Comparison of ENCODE assay signal across 2 cellular contexts in the genomic region with DNA sequence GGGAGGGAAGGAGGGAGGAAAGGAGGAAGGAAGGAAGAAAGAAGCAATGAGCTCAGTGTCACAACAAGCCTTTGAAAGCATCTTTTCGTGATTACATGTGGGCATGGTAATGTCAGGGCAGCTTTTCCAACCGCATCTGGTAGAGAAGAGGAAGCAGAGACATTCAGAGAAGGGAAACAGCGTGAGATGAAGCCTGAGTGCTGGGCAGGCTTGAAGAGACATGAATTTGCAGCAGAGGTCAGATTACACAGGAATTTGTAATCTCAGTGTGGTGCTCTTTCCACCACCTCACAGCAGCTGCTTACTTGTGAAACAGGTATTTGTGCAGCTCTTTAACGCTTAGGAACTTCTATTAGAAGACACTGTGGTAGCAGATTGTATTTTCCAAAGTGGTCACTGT.
TF ChIP-seq lines count a peak whose summit lies in the region.

No MANE protein-coding gene starts in this region.

TF ChIP-seq in IMR-90, 13 proteins besides CTCF, POLR2A, EP300 and RAD21:
- TF ChIP-seq MAFK (IDR thresholded peaks at IDR 0.05; ENCODE audit: low read depth, low read length), result no peak
- no peak for TF ChIP-seq FOS (IDR thresholded peaks at IDR 0.05; ENCODE audit: low read depth, low read length)
- TF ChIP-seq BHLHE40 (IDR thresholded peaks at IDR 0.05; ENCODE audit: low read depth, low read length), result no peak
- no peak for TF ChIP-seq USF2 (IDR thresholded peaks at IDR 0.05; ENCODE audit: low read depth, low read length)
- no peak for TF ChIP-seq NFE2L2 (IDR thresholded peaks at IDR 0.05; ENCODE audit: low read depth, low read length)
- TF ChIP-seq ELK1 (IDR thresholded peaks at IDR 0.05; ENCODE audit: borderline replicate concordance, low read depth, low read length), result no peak
- no peak for TF ChIP-seq CHD1 (IDR thresholded peaks at IDR 0.05; ENCODE audit: low read depth, low read length)
- no peak for TF ChIP-seq MAZ (IDR thresholded peaks at IDR 0.05; ENCODE audit: borderline replicate concordance, low read depth, low read length)
- no peak for TF ChIP-seq RFX5 (IDR thresholded peaks at IDR 0.05; ENCODE audit: low read depth, low read length)
- no peak for TF ChIP-seq RCOR1 (IDR thresholded peaks at IDR 0.05; ENCODE audit: insufficient replicate concordance, low read length)
TF ChIP-seq in IMR-90: peak in this region for 0.

TF ChIP-seq in WTC11, 78 proteins besides CTCF, POLR2A, EP300 and RAD21:
- TF ChIP-seq ESRRA (CRISPR knock-in tag; IDR thresholded peaks at IDR 0.05; ENCODE audit: borderline replicate concordance), result no peak
- TF ChIP-seq NFATC4 (CRISPR knock-in tag; IDR thresholded peaks at IDR 0.05), result no peak
- TF ChIP-seq, protein P1, sequence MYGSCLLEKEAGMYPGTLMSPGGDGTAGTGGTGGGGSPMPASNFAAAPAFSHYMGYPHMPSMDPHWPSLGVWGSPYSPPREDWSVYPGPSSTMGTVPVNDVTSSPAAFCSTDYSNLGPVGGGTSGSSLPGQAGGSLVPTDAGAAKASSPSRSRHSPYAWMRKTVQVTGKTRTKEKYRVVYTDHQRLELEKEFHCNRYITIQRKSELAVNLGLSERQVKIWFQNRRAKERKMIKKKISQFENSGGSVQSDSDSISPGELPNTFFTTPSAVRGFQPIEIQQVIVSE (CRISPR knock-in tag; IDR thresholded peaks at IDR 0.05; ENCODE audit: borderline replicate concordance), result no peak
- no peak for TF ChIP-seq JUN (CRISPR knock-in tag; IDR thresholded peaks at IDR 0.05)
- TF ChIP-seq, protein P2, sequence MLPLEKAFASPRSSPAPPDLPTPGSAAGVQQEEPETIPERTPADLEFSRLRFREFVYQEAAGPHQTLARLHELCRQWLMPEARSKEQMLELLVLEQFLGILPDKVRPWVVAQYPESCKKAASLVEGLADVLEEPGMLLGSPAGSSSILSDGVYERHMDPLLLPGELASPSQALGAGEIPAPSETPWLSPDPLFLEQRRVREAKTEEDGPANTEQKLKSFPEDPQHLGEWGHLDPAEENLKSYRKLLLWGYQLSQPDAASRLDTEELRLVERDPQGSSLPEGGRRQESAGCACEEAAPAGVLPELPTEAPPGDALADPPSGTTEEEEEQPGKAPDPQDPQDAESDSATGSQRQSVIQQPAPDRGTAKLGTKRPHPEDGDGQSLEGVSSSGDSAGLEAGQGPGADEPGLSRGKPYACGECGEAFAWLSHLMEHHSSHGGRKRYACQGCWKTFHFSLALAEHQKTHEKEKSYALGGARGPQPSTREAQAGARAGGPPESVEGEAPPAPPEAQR (CRISPR knock-in tag; IDR thresholded peaks at IDR 0.05), result no peak
- TF ChIP-seq ZNF671 (CRISPR knock-in tag; IDR thresholded peaks at IDR 0.05), result no peak
- no peak for TF ChIP-seq PRDM15 (CRISPR knock-in tag; IDR thresholded peaks at IDR 0.05)
- TF ChIP-seq, protein P3, sequence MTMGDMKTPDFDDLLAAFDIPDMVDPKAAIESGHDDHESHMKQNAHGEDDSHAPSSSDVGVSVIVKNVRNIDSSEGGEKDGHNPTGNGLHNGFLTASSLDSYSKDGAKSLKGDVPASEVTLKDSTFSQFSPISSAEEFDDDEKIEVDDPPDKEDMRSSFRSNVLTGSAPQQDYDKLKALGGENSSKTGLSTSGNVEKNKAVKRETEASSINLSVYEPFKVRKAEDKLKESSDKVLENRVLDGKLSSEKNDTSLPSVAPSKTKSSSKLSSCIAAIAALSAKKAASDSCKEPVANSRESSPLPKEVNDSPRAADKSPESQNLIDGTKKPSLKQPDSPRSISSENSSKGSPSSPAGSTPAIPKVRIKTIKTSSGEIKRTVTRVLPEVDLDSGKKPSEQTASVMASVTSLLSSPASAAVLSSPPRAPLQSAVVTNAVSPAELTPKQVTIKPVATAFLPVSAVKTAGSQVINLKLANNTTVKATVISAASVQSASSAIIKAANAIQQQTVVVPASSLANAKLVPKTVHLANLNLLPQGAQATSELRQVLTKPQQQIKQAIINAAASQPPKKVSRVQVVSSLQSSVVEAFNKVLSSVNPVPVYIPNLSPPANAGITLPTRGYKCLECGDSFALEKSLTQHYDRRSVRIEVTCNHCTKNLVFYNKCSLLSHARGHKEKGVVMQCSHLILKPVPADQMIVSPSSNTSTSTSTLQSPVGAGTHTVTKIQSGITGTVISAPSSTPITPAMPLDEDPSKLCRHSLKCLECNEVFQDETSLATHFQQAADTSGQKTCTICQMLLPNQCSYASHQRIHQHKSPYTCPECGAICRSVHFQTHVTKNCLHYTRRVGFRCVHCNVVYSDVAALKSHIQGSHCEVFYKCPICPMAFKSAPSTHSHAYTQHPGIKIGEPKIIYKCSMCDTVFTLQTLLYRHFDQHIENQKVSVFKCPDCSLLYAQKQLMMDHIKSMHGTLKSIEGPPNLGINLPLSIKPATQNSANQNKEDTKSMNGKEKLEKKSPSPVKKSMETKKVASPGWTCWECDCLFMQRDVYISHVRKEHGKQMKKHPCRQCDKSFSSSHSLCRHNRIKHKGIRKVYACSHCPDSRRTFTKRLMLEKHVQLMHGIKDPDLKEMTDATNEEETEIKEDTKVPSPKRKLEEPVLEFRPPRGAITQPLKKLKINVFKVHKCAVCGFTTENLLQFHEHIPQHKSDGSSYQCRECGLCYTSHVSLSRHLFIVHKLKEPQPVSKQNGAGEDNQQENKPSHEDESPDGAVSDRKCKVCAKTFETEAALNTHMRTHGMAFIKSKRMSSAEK (CRISPR knock-in tag; IDR thresholded peaks at IDR 0.05; ENCODE audit: borderline replicate concordance), result no peak
- TF ChIP-seq JAZF1 (CRISPR knock-in tag; IDR thresholded peaks at IDR 0.05), result no peak
- no peak for TF ChIP-seq NR2C2 (CRISPR knock-in tag; IDR thresholded peaks at IDR 0.05)
- TF ChIP-seq ZNF423 (CRISPR knock-in tag; IDR thresholded peaks at IDR 0.05), result no peak
- no peak for TF ChIP-seq CREB1 (CRISPR knock-in tag; IDR thresholded peaks at IDR 0.05)
- no peak for TF ChIP-seq HMGA2 (CRISPR knock-in tag; IDR thresholded peaks at IDR 0.05)
- no peak for TF ChIP-seq PREB (CRISPR knock-in tag; IDR thresholded peaks at IDR 0.05; ENCODE audit: borderline replicate concordance)
- no peak for TF ChIP-seq ZNF416 (CRISPR knock-in tag; IDR thresholded peaks at IDR 0.05)
- TF ChIP-seq EMX1 (CRISPR knock-in tag; IDR thresholded peaks at IDR 0.05), result no peak
